23 cellular contexts compared by ENCODE assay signal in the genomic region with DNA sequence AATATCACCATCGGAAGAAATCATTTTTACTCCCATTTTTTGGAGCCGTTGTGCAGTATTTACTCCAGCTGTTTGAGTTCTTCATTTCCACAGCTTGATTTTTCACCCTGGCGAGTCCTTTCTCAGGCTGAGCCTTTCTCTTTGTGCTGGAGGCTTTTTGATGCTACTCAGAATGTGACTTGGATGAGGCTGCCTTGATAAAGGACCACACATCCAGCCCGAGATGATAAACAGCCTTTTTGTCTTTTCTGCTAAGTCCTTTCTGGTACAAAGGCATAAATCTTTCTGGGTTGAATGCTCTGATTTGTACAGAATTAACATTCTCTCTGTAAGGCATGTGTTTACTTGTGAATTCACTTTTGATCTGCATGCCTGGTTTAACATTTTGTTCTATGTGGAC.
"Had no signal": no experiment of that assay in that cellular context is flagged by ENCODE, and none has a peak within 500 bp of the region (broad histone marks: within the 10 kb centered on the region; RNA-seq: fewer than 3 reads in every experiment).

No MANE protein-coding gene starts in this region.

- H3K36me3 ChIP-seq: brain microvascular endothelial cell had no signal

- DNase-seq: activated CD4-positive, alpha-beta memory T cell treated with anti-CD3 and anti-CD28 coated beads for 36 hours; activated CD4-positive, alpha-beta T cell treated with anti-CD3 and anti-CD28 coated beads, Interleukin-2, amount 10 ng/mL, durations not matched to agents 7 days and 5 days; activated CD4-positive, CD25-positive, alpha-beta regulatory T cell; activated CD8-positive, alpha-beta memory T cell treated with anti-CD3 and anti-CD28 coated beads for 24 hours; activated effector memory CD4-positive, alpha-beta T cell treated with anti-CD3 and anti-CD28 coated beads, Interleukin-2, amount 50 U/mL, for 16 hours; activated naive CD4-positive, alpha-beta T cell treated with Interleukin-2 at 50 U/mL for 16 hours; activated naive CD8-positive, alpha-beta T cell treated with anti-CD3 and anti-CD28 coated beads, Interleukin-2, amount 50 U/mL, for 24 hours; activated T-cell treated with anti-CD3 and anti-CD28 coated beads, Interleukin-2, amount 50 U/mL, for 4 hours; brain microvascular endothelial cell; Kasumi-1; KBM-7; NCI-H1105 treated with DMSO at 0.1 percent for 48 hours; NCI-H146; NCI-H187 treated with DMSO at 0.1 percent for 48 hours; NCI-H2171; NCI-H226; NCI-H526; NCI-H774; SIG-M5; T-helper 1 cell had no signal

- H3K4me3 ChIP-seq: SK-N-MC had no signal

- ATAC-seq: activated naive CD4-positive, alpha-beta T cell treated with anti-CD3 and anti-CD28 coated beads, Interleukin-2, amount 50 U/mL, for 72 hours; activated naive CD8-positive, alpha-beta T cell treated with anti-CD3 and anti-CD28 coated beads, Interleukin-2, amount 50 U/mL, for 24 hours; activated T-cell treated with anti-CD3 and anti-CD28 coated beads, Interleukin-2, amount 50 U/mL, for 4 hours had no signal

- H3K27ac ChIP-seq: brain microvascular endothelial cell, SK-N-MC, VCaP had no signal
